In the genomic region with DNA sequence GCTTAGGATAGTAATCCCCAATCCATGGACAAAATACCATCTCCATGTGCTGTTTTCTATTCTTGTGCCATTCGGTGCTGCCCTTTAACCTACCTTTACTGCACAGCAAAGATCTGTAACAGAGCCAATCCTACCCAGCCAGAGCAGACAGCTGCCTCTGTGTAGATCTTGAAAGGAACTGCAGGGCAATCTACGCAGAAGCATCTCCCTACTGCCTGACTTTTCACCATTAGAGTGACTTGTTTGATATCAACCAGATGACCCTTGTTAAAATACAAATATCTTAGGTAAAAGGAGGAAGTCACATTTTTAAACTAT, we compare ENCODE assay signal across 29 cellular contexts. TPM values are rescaled to one million over a fixed set of nuclear protein-coding genes. Genes with fewer than 3 reads are reported as not detected.
DNase-seq lines count a peak whose midpoint lies in the region; ATAC-seq and TF ChIP-seq lines count a peak whose summit lies in the region.
"Had no signal": no experiment of that assay in that cellular context is flagged by ENCODE, and none has a peak within 500 bp of the region (broad histone marks: within the 10 kb centered on the region; RNA-seq: fewer than 3 reads in every experiment).

No MANE protein-coding gene starts in this region.

- H4K20me1 ChIP-seq in OCI-LY3 (ENCODE audit: insufficient read depth, low read length) = no peaks in the 10 kb centered on the region

- no peak overlapping the region for H3K27ac Mint-ChIP-seq in activated naive CD4-positive, alpha-beta T cell treated with anti-CD3 and anti-CD28 coated beads for 36 hours
- H3K27ac Mint-ChIP-seq: activated CD4-positive, alpha-beta T cell treated with anti-CD3 and anti-CD28 coated beads, Interleukin-2, amount 10 ng/mL, durations not matched to agents 7 days and 5 days; activated naive CD8-positive, alpha-beta T cell treated with anti-CD3 and anti-CD28 coated beads for 36 hours; activated T-cell treated with anti-CD3 and anti-CD28 coated beads, Interleukin-2, amount 50 U/mL, for 24 hours; CD4-positive, alpha-beta memory T cell; memory B cell; naive thymus-derived CD4-positive, alpha-beta T cell; stimulated activated naive CD8-positive, alpha-beta T cell treated with anti-CD3 and anti-CD28 coated beads, Interleukin-15, Interleukin-2, amounts not matched to agents 100 ng/mL and 50 ng/mL, for 24 hours; WTC11 had no signal

- no peaks in the 10 kb centered on the region for H3K36me3 Mint-ChIP-seq in activated naive CD4-positive, alpha-beta T cell treated with anti-CD3 and anti-CD28 coated beads for 36 hours (ENCODE audit: low read depth)
- H3K36me3 Mint-ChIP-seq: activated naive CD8-positive, alpha-beta T cell treated with anti-CD3 and anti-CD28 coated beads for 36 hours; CD4-positive, alpha-beta memory T cell; memory B cell; naive thymus-derived CD4-positive, alpha-beta T cell; WTC11 had no signal

- DNase-seq in GM12865 (ENCODE audit: low read depth) (no peak), left colon (peak; percentile 32 to 58), gastrocnemius medialis (peak in 1 of 2 donors; percentile 39), GM19240 (ENCODE audit: insufficient read length, low spot score) (no peak)
- no peak for DNase-seq in stimulated activated CD4-positive, alpha-beta T cell treated with anti-CD3 and anti-CD28 coated beads, Interleukin-1b, Interleukin-23, amount 100 ng/mL, for 48 hours
- no peak for DNase-seq in activated naive CD4-positive, alpha-beta T cell treated with anti-CD3 and anti-CD28 coated beads for 36 hours
- DNase-seq: activated CD4-positive, alpha-beta T cell treated with anti-CD3 and anti-CD28 coated beads, Interleukin-2, amount 10 ng/mL, durations not matched to agents 7 days and 5 days; activated effector memory CD4-positive, alpha-beta T cell treated with anti-CD3 and anti-CD28 coated beads, Interleukin-2, amount 50 U/mL, for 16 hours; activated naive CD8-positive, alpha-beta T cell treated with anti-CD3 and anti-CD28 coated beads for 36 hours; activated T-cell treated with anti-CD3 and anti-CD28 coated beads, Interleukin-2, amount 50 U/mL, for 24 hours; anterior cingulate cortex; CD4-positive, alpha-beta memory T cell; Kasumi-1; naive thymus-derived CD4-positive, alpha-beta T cell; NCI-H1417; NCI-H2029 treated with DMSO at 0.1 percent for 48 hours; NCI-H526; nucleus accumbens; SJCRH30; stimulated activated CD4-positive, alpha-beta T cell treated with anti-CD3 and anti-CD28 coated beads, Interleukin-2, amount 100 ng/mL, for 24 hours; T1000 had no signal

- peak overlapping the region; percentile 35; the same call in 1 of the 2 replicates for H2AFZ ChIP-seq in OCI-LY3 (ENCODE audit: low read depth, low read length)

- H3K79me2 ChIP-seq in OCI-LY3 (ENCODE audit: low read length) = no peaks in the 10 kb centered on the region

- H3K4me1 Mint-ChIP-seq in activated naive CD4-positive, alpha-beta T cell treated with anti-CD3 and anti-CD28 coated beads for 36 hours (ENCODE audit: low read depth) = peaks cover 5% of the 10 kb centered on the region
- H3K4me1 Mint-ChIP-seq: activated CD4-positive, alpha-beta T cell treated with anti-CD3 and anti-CD28 coated beads, Interleukin-2, amount 10 ng/mL, durations not matched to agents 7 days and 5 days; naive thymus-derived CD4-positive, alpha-beta T cell had no signal

- peak overlapping the region; percentile 53 for H3K27ac ChIP-seq in OCI-LY3 (ENCODE audit: low read length)
- peak overlapping the region in 3 of 4 donors; percentile 6 to 62 (median 29) for H3K27ac ChIP-seq in gastrocnemius medialis
- H3K27ac ChIP-seq: breast epithelium, SJCRH30, thoracic aorta, vagina had no signal

- TF ChIP-seq POLR2A in gastrocnemius medialis (IDR thresholded peaks at IDR 0.05) = no peak

- no peaks in the 10 kb centered on the region for H3K27me3 Mint-ChIP-seq in activated naive CD4-positive, alpha-beta T cell treated with anti-CD3 and anti-CD28 coated beads for 36 hours (ENCODE audit: low read depth)

- ATAC-seq in left colon (peak; percentile 93), gastrocnemius medialis (peak; percentile 58 to 87), GM19035 (IDR thresholded peaks at IDR 0.05; ENCODE audit: unreplicated experiment) (no peak)
- ATAC-seq: naive thymus-derived CD4-positive, alpha-beta T cell; WTC11 had no signal

- CTCF ChIA-PET in activated naive CD4-positive, alpha-beta T cell treated with anti-CD3 and anti-CD28 coated beads for 36 hours (lab: Charles Lee) = interaction anchor here (1.0 kb wide), 2 partner anchors 9 to 93 kb away, joined by 3 to 4 read pairs; no protein-coding TSS in a partner anchor

- TF ChIP-seq CTCF in GM12865 (IDR thresholded peaks at IDR 0.05; ENCODE audit: insufficient read depth, low read depth, low read length, missing control alignments) = no peak
- no peak for TF ChIP-seq CTCF in OCI-LY3 (IDR thresholded peaks at IDR 0.05; ENCODE audit: low read depth, low read length)
- TF ChIP-seq CTCF in gastrocnemius medialis (IDR thresholded peaks at IDR 0.05 in 4 of 5, conservative IDR thresholded peaks at IDR 0.05 in 1 of 5) = no peak

- H3K4me3 ChIP-seq in GM12865 (ENCODE audit: low read depth, low read length) (peak overlapping the region; percentile 31), OCI-LY3 (ENCODE audit: low read length) (no peak overlapping the region), gastrocnemius medialis (no peak overlapping the region)
- H3K4me3 ChIP-seq: breast epithelium, SJCRH30, thoracic aorta, vagina had no signal

- H3K4me3 Mint-ChIP-seq in activated naive CD4-positive, alpha-beta T cell treated with anti-CD3 and anti-CD28 coated beads for 36 hours = no peak overlapping the region
- H3K4me3 Mint-ChIP-seq: activated CD4-positive, alpha-beta T cell treated with anti-CD3 and anti-CD28 coated beads, Interleukin-2, amount 10 ng/mL, durations not matched to agents 7 days and 5 days; activated naive CD8-positive, alpha-beta T cell treated with anti-CD3 and anti-CD28 coated beads for 36 hours; activated T-cell treated with anti-CD3 and anti-CD28 coated beads, Interleukin-2, amount 50 U/mL, for 24 hours; CD4-positive, alpha-beta memory T cell; memory B cell; naive thymus-derived CD4-positive, alpha-beta T cell; stimulated activated naive CD8-positive, alpha-beta T cell treated with anti-CD3 and anti-CD28 coated beads, Interleukin-15, Interleukin-2, amounts not matched to agents 100 ng/mL and 50 ng/mL, for 24 hours; WTC11 had no signal

- no peaks in the 10 kb centered on the region for H3K27me3 ChIP-seq in OCI-LY3 (ENCODE audit: low read depth, low read length)
- H3K27me3 ChIP-seq in gastrocnemius medialis = no peaks in the 10 kb centered on the region
- H3K27me3 ChIP-seq: breast epithelium, SJCRH30, vagina had no signal

- H3K4me1 ChIP-seq in OCI-LY3 (ENCODE audit: low read length) (peaks cover 98% of the 10 kb centered on the region), gastrocnemius medialis (peaks cover 42 to 45% of the 10 kb centered on the region in 2 donors)
- H3K4me1 ChIP-seq: breast epithelium, SJCRH30, vagina had no signal

- H3K9me3 Mint-ChIP-seq in activated naive CD4-positive, alpha-beta T cell treated with anti-CD3 and anti-CD28 coated beads for 36 hours = no peaks in the 10 kb centered on the region
- H3K9me3 Mint-ChIP-seq: activated CD4-positive, alpha-beta T cell treated with anti-CD3 and anti-CD28 coated beads, Interleukin-2, amount 10 ng/mL, durations not matched to agents 7 days and 5 days; activated T-cell treated with anti-CD3 and anti-CD28 coated beads, Interleukin-2, amount 50 U/mL, for 24 hours; CD4-positive, alpha-beta memory T cell; stimulated activated naive CD8-positive, alpha-beta T cell treated with anti-CD3 and anti-CD28 coated beads, Interleukin-15, Interleukin-2, amounts not matched to agents 100 ng/mL and 50 ng/mL, for 24 hours; WTC11 had no signal

- H3K9me3 ChIP-seq in OCI-LY3 (ENCODE audit: insufficient read depth, low read length) (no peaks in the 10 kb centered on the region), gastrocnemius medialis (no peaks in the 10 kb centered on the region)
- H3K9me3 ChIP-seq: breast epithelium, SJCRH30, thoracic aorta, vagina had no signal

- intact Hi-C loops in left colon (cut with DNase I, micrococcal nuclease) (no loop called here), gastrocnemius medialis (cut with DNase I; ENCODE audit: low total_unique reads) (no loop called here)
- intact Hi-C loops in activated naive CD4-positive, alpha-beta T cell treated with anti-CD3 and anti-CD28 coated beads for 36 hours (cut with micrococcal nuclease) = no loop called here

- H3K36me3 ChIP-seq in OCI-LY3 (replicated peaks; ENCODE audit: low read depth, low read length) (no peaks in the 10 kb centered on the region), gastrocnemius medialis (no peaks in the 10 kb centered on the region)
- H3K36me3 ChIP-seq: breast epithelium, SJCRH30, thoracic aorta, vagina had no signal

- H3K4me2 ChIP-seq in OCI-LY3 (ENCODE audit: low read length) = peak overlapping the region; percentile 18

- in situ Hi-C loops in gastrocnemius medialis (cut with MboI; ENCODE audit: low sequenced_read_pairs in 4 of 4) = loop anchor here in 1 of 4 donors (25.0 kb wide), 1 partner anchor 97 kb away; no protein-coding TSS in a partner anchor

- no peak overlapping the region for H3K9ac ChIP-seq in OCI-LY3 (ENCODE audit: low read length)

RNA-seq across cellular contexts. Expression of a gene that starts 33.9 kb away (rescaled TPM):
- total RNA-seq in left colon (100 to 1,000 TPM; 115 to 134 TPM), gastrocnemius medialis (100 to 1,000 TPM in 1 of 4 donors, 10 to 100 TPM in 3; 81.2 to 107 (median 86.1) TPM)
- total RNA-seq in activated naive CD4-positive, alpha-beta T cell treated with anti-CD3 and anti-CD28 coated beads for 36 hours = 10 to 100 TPM; 35.3 to 36.1 TPM

RNA-seq across cellular contexts. Expression of a gene that starts 49.9 kb away (rescaled TPM):
- total RNA-seq in left colon = 10 to 100 TPM; 80.8 to 90.9 TPM
- total RNA-seq in gastrocnemius medialis = 1,000 to 10,000 TPM in 3 of 4 donors, 100 to 1,000 TPM in 1; 937 to 2,179 (median 1,242) TPM
- 10 to 100 TPM; 40.5 to 43.4 TPM for total RNA-seq in activated naive CD4-positive, alpha-beta T cell treated with anti-CD3 and anti-CD28 coated beads for 36 hours

Comparison
In these comparisons a context has a peak if more than half of its experiments do, and no peak if none do; other contexts are left out.
1. DNase-seq: peak in left colon (2 of 2); none in GM12865 (single experiment), stimulated activated CD4-positive, alpha-beta T cell treated with anti-CD3 and anti-CD28 coated beads, Interleukin-1b, Interleukin-23, amount 100 ng/mL, for 48 hours (single experiment), activated naive CD4-positive, alpha-beta T cell treated with anti-CD3 and anti-CD28 coated beads for 36 hours (single experiment) and GM19240 (single experiment).
2. RNA of a gene that starts 49.9 kb away (total RNA-seq): 937 to 2,179 TPM in gastrocnemius medialis; 80.8 to 90.9 TPM in left colon and 40.5 to 43.4 TPM in activated naive CD4-positive, alpha-beta T cell treated with anti-CD3 and anti-CD28 coated beads for 36 hours; every median in the first group is over 10 times any median in the second.